8 cellular contexts compared by ENCODE assay signal in genomic region chr2:20378891-20379519, GRCh38. TPM values are rescaled to one million over a fixed set of nuclear protein-coding genes. Genes with fewer than 3 reads are reported as not detected.
DNase-seq lines count a peak whose midpoint lies in the region; TF ChIP-seq lines count a peak whose summit lies in the region.

No MANE protein-coding gene starts in this region.

- no peaks in the 10 kb centered on the region for H3K9me3 ChIP-seq in smooth muscle cell (replicated peaks; ENCODE audit: low read depth)

- no peaks in the 10 kb centered on the region for H3K4me1 ChIP-seq in smooth muscle cell (ENCODE audit: low read depth)

- peak overlapping the region; percentile 56 for H2AFZ ChIP-seq in smooth muscle cell (ENCODE audit: low read depth)

- no peaks in the 10 kb centered on the region for H3K27me3 ChIP-seq in smooth muscle cell (ENCODE audit: low read depth)

- no peaks in the 10 kb centered on the region for H3F3A ChIP-seq in smooth muscle cell (ENCODE audit: low read depth)

- H4K20me1 ChIP-seq in smooth muscle cell (ENCODE audit: low read depth) = no peaks in the 10 kb centered on the region

- no peaks in the 10 kb centered on the region for H3K79me2 ChIP-seq in smooth muscle cell (ENCODE audit: low read depth)

- in situ Hi-C loops in T47D (cut with HindIII; ENCODE audit: low pct_unique_long_range_greater_than_20kb, low sequenced_read_pairs) = no loop called here

- H3K9ac ChIP-seq in smooth muscle cell (ENCODE audit: low read depth) = no peak overlapping the region

- no peaks in the 10 kb centered on the region for H3K36me3 ChIP-seq in smooth muscle cell (ENCODE audit: low read depth)

- 26% methylated on average over 12 of the region's 13 CpGs for WGBS in smooth muscle cell (ENCODE audit: low lambda C conversion rate)

- peak; percentile 86 for TF ChIP-seq CTCF in smooth muscle cell (IDR thresholded peaks at IDR 0.05; ENCODE audit: borderline replicate concordance, insufficient read depth, poor library complexity, severe bottlenecking)

- no peak overlapping the region for H3K4me3 ChIP-seq in smooth muscle cell

- no peak overlapping the region for H3K27ac ChIP-seq in smooth muscle cell (ENCODE audit: low read depth)

- no peak overlapping the region for H3K4me2 ChIP-seq in smooth muscle cell

- peak; percentile 42 to 64 for DNase-seq in NCI-H2081 (lab: John Stamatoyannopoulos, UW)
- DNase-seq in NCI-H2081 treated with DMSO at 0.1 percent for 48 hours (lab: John Stamatoyannopoulos, UW) = no peak
- peak; percentile 74 for DNase-seq in NCI-H2227 (lab: John Stamatoyannopoulos, UW; ENCODE audit: unreplicated experiment)
- DNase-seq in T47D (ENCODE audit: low read depth in 1 of 2, low spot score in 1 of 2) = peak; percentile 16 to 76
- peak; percentile 87 for DNase-seq in inferior parietal cortex (ENCODE audit: extremely low spot score)
- peak; percentile 54 for DNase-seq in smooth muscle cell (lab: John Stamatoyannopoulos, UW; ENCODE audit: unreplicated experiment)
- DNase-seq in middle frontal gyrus (ENCODE audit: extremely low spot score, low spot score) = no peak
- DNase-seq in NK-92 (lab: John Stamatoyannopoulos, UW; ENCODE audit: unreplicated experiment) = no peak

RNA-seq across cellular contexts. Expression of gene PUM2, which starts 28.4 kb away (rescaled TPM):
- total RNA-seq in smooth muscle cell = 42.0 and 54.1 TPM in 2 replicates
- 5.2 and 9.1 TPM in 2 replicates for polyA plus RNA-seq in smooth muscle cell

Comparison
In these comparisons a context has a peak if more than half of its experiments do, and no peak if none do; other contexts are left out.
1. DNase-seq: peak in NCI-H2081 (2 of 2), NCI-H2227 (single experiment), T47D (2 of 2), inferior parietal cortex (single experiment) and smooth muscle cell (single experiment); none in NCI-H2081 treated with DMSO at 0.1 percent for 48 hours (single experiment), middle frontal gyrus (single experiment) and NK-92 (single experiment).